In genomic region chr20:33489495-33490022, GRCh38 we compare ENCODE assay signal across 8 cellular contexts. TPM values are rescaled to one million over a fixed set of nuclear protein-coding genes. Genes with fewer than 3 reads are reported as not detected.
DNase-seq lines count a peak whose midpoint lies in the region; ATAC-seq and TF ChIP-seq lines count a peak whose summit lies in the region.

No MANE protein-coding gene starts in this region.

- DNase-seq in Ammon's horn (ENCODE audit: low spot score) (peak; percentile 99), NCI-H460 (ENCODE audit: extremely low read depth, low read depth) (peak; percentile 97), choroid plexus epithelial cell (ENCODE audit: low read depth) (peak; percentile 98), kidney glomerular epithelial cell (lab: John Stamatoyannopoulos, UW) (peak; percentile 94)
- peak; percentile 99 for DNase-seq in activated CD4-positive, alpha-beta T cell treated with anti-CD3 and anti-CD28 coated beads for 24 hours (ENCODE audit: low read depth in 2 of 2)
- peak; percentile 97 to 99 for DNase-seq in stimulated activated CD4-positive, alpha-beta T cell treated with anti-CD3 and anti-CD28 coated beads, Interleukin-15, amount 100 ng/mL, for 48 hours (ENCODE audit: low read depth in 2 of 2)

- peak; percentile 95 for ATAC-seq in HG03432 (IDR thresholded peaks at IDR 0.05; ENCODE audit: unreplicated experiment)

- TF ChIP-seq POLR2A in GM19193 (IDR thresholded peaks at IDR 0.05; ENCODE audit: extremely low read depth, insufficient read depth, insufficient read length), result peak; percentile 92

- H3K4me3 ChIP-seq in choroid plexus epithelial cell (ENCODE audit: low read depth, low read length), result peak overlapping the region; percentile 68

- TF ChIP-seq CTCF in choroid plexus epithelial cell (conservative IDR thresholded peaks at IDR 0.05; ENCODE audit: low read depth, low read length), result no peak

RNA-seq across cellular contexts. Expression of gene CBFA2T2, which starts 0.3 kb away (rescaled TPM):
- total RNA-seq in NCI-H460 (2014; rRNA removed; shearing (Covaris generic)), result 4.2 and 5.5 TPM in 2 replicates
- polyA plus RNA-seq in NCI-H460 (2014; cell fraction: nucleus; rRNA removed), result 4.4 and 13.2 TPM in 2 replicates

RNA-seq across cellular contexts. Expression of gene SNTA1, which starts 46.0 kb away (rescaled TPM):
- 7.3 and 10.4 TPM in 2 replicates for total RNA-seq in NCI-H460 (2014; rRNA removed; shearing (Covaris generic))
- polyA plus RNA-seq in NCI-H460 (2014; cell fraction: nucleus; rRNA removed), result 11.2 and 11.7 TPM in 2 replicates

Comparison
In these comparisons a context has a peak if more than half of its experiments do, and no peak if none do; other contexts are left out.
1. Peak in every context shown above with its lines: DNase-seq, ATAC-seq and H3K4me3 ChIP-seq.